Comparison of ENCODE assay signal across 11 cellular contexts in the genomic region with DNA sequence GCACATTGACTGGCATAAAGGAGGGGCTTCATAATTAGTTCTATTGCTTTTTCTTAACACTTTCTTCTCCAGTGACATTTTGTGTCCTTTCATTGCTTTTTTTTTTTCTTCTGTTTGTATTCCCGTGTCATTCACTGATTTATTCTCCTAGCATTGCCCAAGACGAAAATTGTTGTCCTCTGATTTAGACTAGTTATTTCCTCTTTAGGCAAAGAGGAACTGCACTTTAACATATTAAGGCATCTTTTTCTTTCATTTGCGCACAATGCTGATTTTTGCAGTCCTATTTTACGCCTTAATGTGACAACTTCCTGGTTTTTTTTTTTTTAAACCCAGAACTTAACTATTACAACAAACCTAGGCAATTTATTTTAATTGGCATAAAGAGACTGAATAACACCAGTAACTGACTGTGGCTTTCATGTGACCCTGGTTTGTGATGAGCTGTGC. TPM values are rescaled to one million over a fixed set of nuclear protein-coding genes. Genes with fewer than 3 reads are reported as not detected.
DNase-seq lines count a peak whose midpoint lies in the region; ATAC-seq lines count a peak whose summit lies in the region.
"Had no signal": no experiment of that assay in that cellular context is flagged by ENCODE, and none has a peak within 500 bp of the region (broad histone marks: within the 10 kb centered on the region; RNA-seq: fewer than 3 reads in every experiment).

No MANE protein-coding gene starts in this region.

- H3K4me3 ChIP-seq in MG63: no peak overlapping the region
- H3K4me3 ChIP-seq: SJCRH30 had no signal

- peaks cover 96% of the 10 kb centered on the region for H3K4me1 Mint-ChIP-seq in stimulated activated naive CD8-positive, alpha-beta T cell treated with anti-CD3 and anti-CD28 coated beads, Interleukin-15, Interleukin-2, amounts not matched to agents 100 ng/mL and 50 ng/mL, for 24 hours (ENCODE audit: low read depth)
- H3K4me1 Mint-ChIP-seq in T-helper 17 cell: peaks cover 42% of the 10 kb centered on the region

- H3K27ac Mint-ChIP-seq in stimulated activated naive CD8-positive, alpha-beta T cell treated with anti-CD3 and anti-CD28 coated beads, Interleukin-15, Interleukin-2, amounts not matched to agents 100 ng/mL and 50 ng/mL, for 24 hours: peak overlapping the region; percentile 98
- H3K27ac Mint-ChIP-seq in T-helper 17 cell: peak overlapping the region; percentile 96

- ATAC-seq in stimulated activated naive CD8-positive, alpha-beta T cell treated with anti-CD3 and anti-CD28 coated beads, Interleukin-15, Interleukin-2, amounts not matched to agents 100 U/mL and 50 U/mL, for 24 hours: no peak
- ATAC-seq in T-helper 17 cell: peak; percentile 28
- ATAC-seq in GM19397 (IDR thresholded peaks at IDR 0.05; ENCODE audit: unreplicated experiment): no peak
- no peak for ATAC-seq in HG02884 (IDR thresholded peaks at IDR 0.05; ENCODE audit: unreplicated experiment)

- no peaks in the 10 kb centered on the region for H3K27me3 ChIP-seq in MG63
- H3K27me3 ChIP-seq: SJCRH30 had no signal

- peak overlapping the region; percentile 73 for H3K4me3 Mint-ChIP-seq in stimulated activated naive CD8-positive, alpha-beta T cell treated with anti-CD3 and anti-CD28 coated beads, Interleukin-15, Interleukin-2, amounts not matched to agents 100 ng/mL and 50 ng/mL, for 24 hours
- peak overlapping the region; percentile 36 for H3K4me3 Mint-ChIP-seq in T-helper 17 cell

- H3K9me3 ChIP-seq in T-helper 17 cell (ENCODE audit: control insufficient read depth, low read length, poor library complexity, severe bottlenecking): no peaks in the 10 kb centered on the region
- H3K9me3 ChIP-seq in MG63: no peaks in the 10 kb centered on the region
- H3K9me3 ChIP-seq: SJCRH30 had no signal

- H3K36me3 ChIP-seq in MG63: peaks cover 32% of the 10 kb centered on the region

- H3K27me3 Mint-ChIP-seq in stimulated activated naive CD8-positive, alpha-beta T cell treated with anti-CD3 and anti-CD28 coated beads, Interleukin-15, Interleukin-2, amounts not matched to agents 100 ng/mL and 50 ng/mL, for 24 hours: no peaks in the 10 kb centered on the region
- no peaks in the 10 kb centered on the region for H3K27me3 Mint-ChIP-seq in T-helper 17 cell

- H3K9me3 Mint-ChIP-seq in stimulated activated naive CD8-positive, alpha-beta T cell treated with anti-CD3 and anti-CD28 coated beads, Interleukin-15, Interleukin-2, amounts not matched to agents 100 ng/mL and 50 ng/mL, for 24 hours: no peaks in the 10 kb centered on the region

- no peak for DNase-seq in stimulated activated naive CD8-positive, alpha-beta T cell treated with anti-CD3 and anti-CD28 coated beads, Interleukin-15, Interleukin-2, amounts not matched to agents 100 U/mL and 50 U/mL, for 24 hours
- DNase-seq in T-helper 17 cell (no peak), medulla oblongata (ENCODE audit: extremely low spot score) (peak; percentile 71), MG63 (no peak), NCI-H1436 (lab: John Stamatoyannopoulos, UW) (no peak)
- DNase-seq: effector memory CD4-positive, alpha-beta T cell; NCI-H1930; SJCRH30 had no signal

- peaks cover 47% of the 10 kb centered on the region for H3K36me3 Mint-ChIP-seq in stimulated activated naive CD8-positive, alpha-beta T cell treated with anti-CD3 and anti-CD28 coated beads, Interleukin-15, Interleukin-2, amounts not matched to agents 100 ng/mL and 50 ng/mL, for 24 hours (ENCODE audit: low read depth)
- no peaks in the 10 kb centered on the region for H3K36me3 Mint-ChIP-seq in T-helper 17 cell (ENCODE audit: low read depth)

RNA-seq across cellular contexts. Expression of a gene that starts 39.7 kb away (rescaled TPM):
- 10 to 100 TPM; 58.2 to 67.6 TPM for total RNA-seq in T-helper 17 cell
- total RNA-seq in MG63 (2014; rRNA removed; shearing (Covaris generic); ENCODE audit: low replicate concordance): 12.8 and 15.3 TPM in 2 replicates
